Comparison of ENCODE assay signal across 1 cellular context in genomic region chr9:121153642-121154041, GRCh38.
TF ChIP-seq lines count a peak whose summit lies in the region.

No MANE protein-coding gene starts in this region.

TF ChIP-seq in HCT116, 20 proteins besides CTCF, POLR2A, EP300 and RAD21 (continued from another document):
- TF ChIP-seq, protein P1, sequence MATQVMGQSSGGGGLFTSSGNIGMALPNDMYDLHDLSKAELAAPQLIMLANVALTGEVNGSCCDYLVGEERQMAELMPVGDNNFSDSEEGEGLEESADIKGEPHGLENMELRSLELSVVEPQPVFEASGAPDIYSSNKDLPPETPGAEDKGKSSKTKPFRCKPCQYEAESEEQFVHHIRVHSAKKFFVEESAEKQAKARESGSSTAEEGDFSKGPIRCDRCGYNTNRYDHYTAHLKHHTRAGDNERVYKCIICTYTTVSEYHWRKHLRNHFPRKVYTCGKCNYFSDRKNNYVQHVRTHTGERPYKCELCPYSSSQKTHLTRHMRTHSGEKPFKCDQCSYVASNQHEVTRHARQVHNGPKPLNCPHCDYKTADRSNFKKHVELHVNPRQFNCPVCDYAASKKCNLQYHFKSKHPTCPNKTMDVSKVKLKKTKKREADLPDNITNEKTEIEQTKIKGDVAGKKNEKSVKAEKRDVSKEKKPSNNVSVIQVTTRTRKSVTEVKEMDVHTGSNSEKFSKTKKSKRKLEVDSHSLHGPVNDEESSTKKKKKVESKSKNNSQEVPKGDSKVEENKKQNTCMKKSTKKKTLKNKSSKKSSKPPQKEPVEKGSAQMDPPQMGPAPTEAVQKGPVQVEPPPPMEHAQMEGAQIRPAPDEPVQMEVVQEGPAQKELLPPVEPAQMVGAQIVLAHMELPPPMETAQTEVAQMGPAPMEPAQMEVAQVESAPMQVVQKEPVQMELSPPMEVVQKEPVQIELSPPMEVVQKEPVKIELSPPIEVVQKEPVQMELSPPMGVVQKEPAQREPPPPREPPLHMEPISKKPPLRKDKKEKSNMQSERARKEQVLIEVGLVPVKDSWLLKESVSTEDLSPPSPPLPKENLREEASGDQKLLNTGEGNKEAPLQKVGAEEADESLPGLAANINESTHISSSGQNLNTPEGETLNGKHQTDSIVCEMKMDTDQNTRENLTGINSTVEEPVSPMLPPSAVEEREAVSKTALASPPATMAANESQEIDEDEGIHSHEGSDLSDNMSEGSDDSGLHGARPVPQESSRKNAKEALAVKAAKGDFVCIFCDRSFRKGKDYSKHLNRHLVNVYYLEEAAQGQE (IDR thresholded peaks at IDR 0.05; ENCODE audit: low read depth): no peak
- no peak for TF ChIP-seq ELF1 (IDR thresholded peaks at IDR 0.05; ENCODE audit: borderline replicate concordance, low read depth)
- no peak for TF ChIP-seq ZBTB33 (IDR thresholded peaks at IDR 0.05; ENCODE audit: extremely low read depth, insufficient replicate concordance, low read length)
- no peak for TF ChIP-seq SIN3A (IDR thresholded peaks at IDR 0.05; ENCODE audit: low read depth)
- TF ChIP-seq EZH2 (IDR thresholded peaks at IDR 0.05): no peak
- TF ChIP-seq POLR2AphosphoS5 (IDR thresholded peaks at IDR 0.05; ENCODE audit: low read depth, low read length): no peak
- TF ChIP-seq EZH2phosphoT487 (IDR thresholded peaks at IDR 0.05; ENCODE audit: borderline replicate concordance): no peak
- TF ChIP-seq SRF (IDR thresholded peaks at IDR 0.05; ENCODE audit: low read depth): no peak
- no peak for TF ChIP-seq FOSL1 (IDR thresholded peaks at IDR 0.05; ENCODE audit: low read depth)
- no peak for TF ChIP-seq SP1 (IDR thresholded peaks at IDR 0.05; ENCODE audit: low read depth)
- no peak for TF ChIP-seq ZNF274 (IDR thresholded peaks at IDR 0.05; ENCODE audit: low read depth, low read length)
- no peak for TF ChIP-seq JUND (IDR thresholded peaks at IDR 0.05)
- TF ChIP-seq, protein P2, sequence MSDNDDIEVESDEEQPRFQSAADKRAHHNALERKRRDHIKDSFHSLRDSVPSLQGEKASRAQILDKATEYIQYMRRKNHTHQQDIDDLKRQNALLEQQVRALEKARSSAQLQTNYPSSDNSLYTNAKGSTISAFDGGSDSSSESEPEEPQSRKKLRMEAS (IDR thresholded peaks at IDR 0.05): no peak
- TF ChIP-seq CBX3 (IDR thresholded peaks at IDR 0.05; ENCODE audit: low read depth): no peak
TF ChIP-seq in HCT116: peak in this region for 0.
